ENCODE assay signal across 1 cellular context in genomic region chr14:23299986-23300686, GRCh38.
TF ChIP-seq lines count a peak whose summit lies in the region.

No MANE protein-coding gene starts in this region.

TF ChIP-seq in HepG2, 621 proteins besides CTCF, POLR2A, EP300 and RAD21 (continued from another document):
- no peak for TF ChIP-seq EHMT2 (IDR thresholded peaks at IDR 0.05; ENCODE audit: borderline replicate concordance, low read depth, low read length)
- no peak for TF ChIP-seq NFKBIZ (CRISPR knock-in tag; IDR thresholded peaks at IDR 0.05)
- peak; percentile 68; the same call in 1 of the 2 replicates for TF ChIP-seq ZBTB3 (CRISPR knock-in tag; IDR thresholded peaks at IDR 0.05; ENCODE audit: borderline replicate concordance, low read depth)
- TF ChIP-seq TBP (CRISPR knock-in tag; IDR thresholded peaks at IDR 0.05) = no peak
- TF ChIP-seq, protein P1, sequence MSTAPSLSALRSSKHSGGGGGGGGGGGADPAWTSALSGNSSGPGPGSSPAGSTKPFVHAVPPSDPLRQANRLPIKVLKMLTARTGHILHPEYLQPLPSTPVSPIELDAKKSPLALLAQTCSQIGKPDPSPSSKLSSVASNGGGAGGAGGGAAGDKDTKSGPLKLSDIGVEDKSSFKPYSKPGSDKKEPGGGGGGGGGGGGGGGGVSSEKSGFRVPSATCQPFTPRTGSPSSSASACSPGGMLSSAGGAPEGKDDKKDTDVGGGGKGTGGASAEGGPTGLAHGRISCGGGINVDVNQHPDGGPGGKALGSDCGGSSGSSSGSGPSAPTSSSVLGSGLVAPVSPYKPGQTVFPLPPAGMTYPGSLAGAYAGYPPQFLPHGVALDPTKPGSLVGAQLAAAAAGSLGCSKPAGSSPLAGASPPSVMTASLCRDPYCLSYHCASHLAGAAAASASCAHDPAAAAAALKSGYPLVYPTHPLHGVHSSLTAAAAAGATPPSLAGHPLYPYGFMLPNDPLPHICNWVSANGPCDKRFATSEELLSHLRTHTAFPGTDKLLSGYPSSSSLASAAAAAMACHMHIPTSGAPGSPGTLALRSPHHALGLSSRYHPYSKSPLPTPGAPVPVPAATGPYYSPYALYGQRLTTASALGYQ (CRISPR knock-in tag; IDR thresholded peaks at IDR 0.05) = peak; percentile 49; the same call in 1 of the 2 replicates
- no peak for TF ChIP-seq ZNF770 (CRISPR knock-in tag; IDR thresholded peaks at IDR 0.05)
- 0 out of 2 replicates have a peak, but pooled peaks have one; percentile 47 for TF ChIP-seq SATB2 (CRISPR knock-in tag; IDR thresholded peaks at IDR 0.05)
- 0 out of 2 replicates have a peak, but pooled peaks have one; percentile 35 for TF ChIP-seq ZNF556 (CRISPR knock-in tag; IDR thresholded peaks at IDR 0.05; ENCODE audit: borderline replicate concordance)
- TF ChIP-seq TEAD2 (CRISPR knock-in tag; IDR thresholded peaks at IDR 0.05) = peak; percentile 57; the same call in 1 of the 2 replicates
- no peak for TF ChIP-seq ZMAT5 (CRISPR knock-in tag; IDR thresholded peaks at IDR 0.05; ENCODE audit: borderline replicate concordance, low read depth)
- TF ChIP-seq, protein P2, sequence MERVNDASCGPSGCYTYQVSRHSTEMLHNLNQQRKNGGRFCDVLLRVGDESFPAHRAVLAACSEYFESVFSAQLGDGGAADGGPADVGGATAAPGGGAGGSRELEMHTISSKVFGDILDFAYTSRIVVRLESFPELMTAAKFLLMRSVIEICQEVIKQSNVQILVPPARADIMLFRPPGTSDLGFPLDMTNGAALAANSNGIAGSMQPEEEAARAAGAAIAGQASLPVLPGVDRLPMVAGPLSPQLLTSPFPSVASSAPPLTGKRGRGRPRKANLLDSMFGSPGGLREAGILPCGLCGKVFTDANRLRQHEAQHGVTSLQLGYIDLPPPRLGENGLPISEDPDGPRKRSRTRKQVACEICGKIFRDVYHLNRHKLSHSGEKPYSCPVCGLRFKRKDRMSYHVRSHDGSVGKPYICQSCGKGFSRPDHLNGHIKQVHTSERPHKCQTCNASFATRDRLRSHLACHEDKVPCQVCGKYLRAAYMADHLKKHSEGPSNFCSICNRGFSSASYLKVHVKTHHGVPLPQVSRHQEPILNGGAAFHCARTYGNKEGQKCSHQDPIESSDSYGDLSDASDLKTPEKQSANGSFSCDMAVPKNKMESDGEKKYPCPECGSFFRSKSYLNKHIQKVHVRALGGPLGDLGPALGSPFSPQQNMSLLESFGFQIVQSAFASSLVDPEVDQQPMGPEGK (CRISPR knock-in tag; IDR thresholded peaks at IDR 0.05) = no peak
- 0 out of 2 replicates have a peak, but pooled peaks have one; percentile 52 for TF ChIP-seq ZNF256 (CRISPR knock-in tag; conservative IDR thresholded peaks at IDR 0.05)
- TF ChIP-seq, protein P3, sequence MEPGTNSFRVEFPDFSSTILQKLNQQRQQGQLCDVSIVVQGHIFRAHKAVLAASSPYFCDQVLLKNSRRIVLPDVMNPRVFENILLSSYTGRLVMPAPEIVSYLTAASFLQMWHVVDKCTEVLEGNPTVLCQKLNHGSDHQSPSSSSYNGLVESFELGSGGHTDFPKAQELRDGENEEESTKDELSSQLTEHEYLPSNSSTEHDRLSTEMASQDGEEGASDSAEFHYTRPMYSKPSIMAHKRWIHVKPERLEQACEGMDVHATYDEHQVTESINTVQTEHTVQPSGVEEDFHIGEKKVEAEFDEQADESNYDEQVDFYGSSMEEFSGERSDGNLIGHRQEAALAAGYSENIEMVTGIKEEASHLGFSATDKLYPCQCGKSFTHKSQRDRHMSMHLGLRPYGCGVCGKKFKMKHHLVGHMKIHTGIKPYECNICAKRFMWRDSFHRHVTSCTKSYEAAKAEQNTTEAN (CRISPR knock-in tag; conservative IDR thresholded peaks at IDR 0.05) = 0 out of 2 replicates have a peak, but pooled peaks have one; percentile 25
- TF ChIP-seq ZNF432 (CRISPR knock-in tag; IDR thresholded peaks at IDR 0.05; ENCODE audit: borderline replicate concordance) = no peak
- TF ChIP-seq DNMT1 (CRISPR knock-in tag; IDR thresholded peaks at IDR 0.05) = 0 out of 2 replicates have a peak, but pooled peaks have one; percentile 14
- TF ChIP-seq ZNF724P (CRISPR knock-in tag; IDR thresholded peaks at IDR 0.05; ENCODE audit: borderline replicate concordance) = no peak
- TF ChIP-seq, protein P4, sequence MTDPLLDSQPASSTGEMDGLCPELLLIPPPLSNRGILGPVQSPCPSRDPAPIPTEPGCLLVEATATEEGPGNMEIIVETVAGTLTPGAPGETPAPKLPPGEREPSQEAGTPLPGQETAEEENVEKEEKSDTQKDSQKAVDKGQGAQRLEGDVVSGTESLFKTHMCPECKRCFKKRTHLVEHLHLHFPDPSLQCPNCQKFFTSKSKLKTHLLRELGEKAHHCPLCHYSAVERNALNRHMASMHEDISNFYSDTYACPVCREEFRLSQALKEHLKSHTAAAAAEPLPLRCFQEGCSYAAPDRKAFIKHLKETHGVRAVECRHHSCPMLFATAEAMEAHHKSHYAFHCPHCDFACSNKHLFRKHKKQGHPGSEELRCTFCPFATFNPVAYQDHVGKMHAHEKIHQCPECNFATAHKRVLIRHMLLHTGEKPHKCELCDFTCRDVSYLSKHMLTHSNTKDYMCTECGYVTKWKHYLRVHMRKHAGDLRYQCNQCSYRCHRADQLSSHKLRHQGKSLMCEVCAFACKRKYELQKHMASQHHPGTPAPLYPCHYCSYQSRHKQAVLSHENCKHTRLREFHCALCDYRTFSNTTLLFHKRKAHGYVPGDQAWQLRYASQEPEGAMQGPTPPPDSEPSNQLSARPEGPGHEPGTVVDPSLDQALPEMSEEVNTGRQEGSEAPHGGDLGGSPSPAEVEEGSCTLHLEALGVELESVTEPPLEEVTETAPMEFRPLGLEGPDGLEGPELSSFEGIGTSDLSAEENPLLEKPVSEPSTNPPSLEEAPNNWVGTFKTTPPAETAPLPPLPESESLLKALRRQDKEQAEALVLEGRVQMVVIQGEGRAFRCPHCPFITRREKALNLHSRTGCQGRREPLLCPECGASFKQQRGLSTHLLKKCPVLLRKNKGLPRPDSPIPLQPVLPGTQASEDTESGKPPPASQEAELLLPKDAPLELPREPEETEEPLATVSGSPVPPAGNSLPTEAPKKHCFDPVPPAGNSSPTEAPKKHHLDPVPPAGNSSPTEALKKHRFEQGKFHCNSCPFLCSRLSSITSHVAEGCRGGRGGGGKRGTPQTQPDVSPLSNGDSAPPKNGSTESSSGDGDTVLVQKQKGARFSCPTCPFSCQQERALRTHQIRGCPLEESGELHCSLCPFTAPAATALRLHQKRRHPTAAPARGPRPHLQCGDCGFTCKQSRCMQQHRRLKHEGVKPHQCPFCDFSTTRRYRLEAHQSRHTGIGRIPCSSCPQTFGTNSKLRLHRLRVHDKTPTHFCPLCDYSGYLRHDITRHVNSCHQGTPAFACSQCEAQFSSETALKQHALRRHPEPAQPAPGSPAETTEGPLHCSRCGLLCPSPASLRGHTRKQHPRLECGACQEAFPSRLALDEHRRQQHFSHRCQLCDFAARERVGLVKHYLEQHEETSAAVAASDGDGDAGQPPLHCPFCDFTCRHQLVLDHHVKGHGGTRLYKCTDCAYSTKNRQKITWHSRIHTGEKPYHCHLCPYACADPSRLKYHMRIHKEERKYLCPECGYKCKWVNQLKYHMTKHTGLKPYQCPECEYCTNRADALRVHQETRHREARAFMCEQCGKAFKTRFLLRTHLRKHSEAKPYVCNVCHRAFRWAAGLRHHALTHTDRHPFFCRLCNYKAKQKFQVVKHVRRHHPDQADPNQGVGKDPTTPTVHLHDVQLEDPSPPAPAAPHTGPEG (CRISPR knock-in tag; IDR thresholded peaks at IDR 0.05) = peak; percentile 28; the same call in 1 of the 2 replicates
- 0 out of 2 replicates have a peak, but pooled peaks have one; percentile 40 for TF ChIP-seq TIGD3 (CRISPR knock-in tag; IDR thresholded peaks at IDR 0.05; ENCODE audit: borderline replicate concordance)
- TF ChIP-seq ZNF619 (CRISPR knock-in tag; IDR thresholded peaks at IDR 0.05) = no peak
- TF ChIP-seq YEATS2 (CRISPR knock-in tag; IDR thresholded peaks at IDR 0.05; ENCODE audit: borderline replicate concordance) = 0 out of 2 replicates have a peak, but pooled peaks have one; percentile 9
- TF ChIP-seq ZNF335 (CRISPR knock-in tag; IDR thresholded peaks at IDR 0.05) = peak; percentile 3; the same call in 1 of the 2 replicates
